1 cellular context compared by ENCODE assay signal in genomic region chr12:56633465-56634241, GRCh38.
TF ChIP-seq lines count a peak whose summit lies in the region.

No MANE protein-coding gene starts in this region.

TF ChIP-seq in A549, 52 proteins besides CTCF, POLR2A, EP300 and RAD21 (continued from another document):
- TF ChIP-seq HOXB13 (CRISPR knock-in tag; IDR thresholded peaks at IDR 0.05; ENCODE audit: low read depth): no peak
